In genomic region chr10:103778358-103779139, GRCh38 we compare ENCODE assay signal across 2 cellular contexts.
A peak's percentile ranks its signal among the peaks of the same experiment; 100 is the strongest.
TF ChIP-seq lines count a peak whose summit lies in the region.

No MANE protein-coding gene starts in this region.

TF ChIP-seq in K562, 482 proteins besides CTCF, POLR2A, EP300 and RAD21:
- TF ChIP-seq THRA (IDR thresholded peaks at IDR 0.05) (no peak), L3MBTL2 (IDR thresholded peaks at IDR 0.05) (no peak), TBP (optimal IDR thresholded peaks at IDR 0.05; ENCODE audit: low read depth, low read length) (no peak), ZC3H4 (CRISPR knock-in tag; IDR thresholded peaks at IDR 0.05; ENCODE audit: borderline replicate concordance) (no peak), RBM25 (IDR thresholded peaks at IDR 0.05; ENCODE audit: low read depth, low read length, severe bottlenecking) (peak; percentile 58), TAF1 (IDR thresholded peaks at IDR 0.05; ENCODE audit: control insufficient read depth, extremely low read depth, insufficient read depth, low read length, severe bottlenecking) (no peak), ETV5 (CRISPR knock-in tag; IDR thresholded peaks at IDR 0.05; ENCODE audit: low read depth) (no peak), KLF13 (tag; IDR thresholded peaks at IDR 0.05; ENCODE audit: borderline replicate concordance, low read depth) (no peak)

TF ChIP-seq in HepG2, 621 proteins besides CTCF, POLR2A, EP300 and RAD21:
- TF ChIP-seq SYNCRIP (IDR thresholded peaks at IDR 0.05; ENCODE audit: insufficient read depth, low read depth, low read length) = no peak
- TF ChIP-seq ZNF629 (CRISPR knock-in tag; conservative IDR thresholded peaks at IDR 0.05) = peak; percentile 55; the same call in 1 of the 2 replicates
